In the genomic region with DNA sequence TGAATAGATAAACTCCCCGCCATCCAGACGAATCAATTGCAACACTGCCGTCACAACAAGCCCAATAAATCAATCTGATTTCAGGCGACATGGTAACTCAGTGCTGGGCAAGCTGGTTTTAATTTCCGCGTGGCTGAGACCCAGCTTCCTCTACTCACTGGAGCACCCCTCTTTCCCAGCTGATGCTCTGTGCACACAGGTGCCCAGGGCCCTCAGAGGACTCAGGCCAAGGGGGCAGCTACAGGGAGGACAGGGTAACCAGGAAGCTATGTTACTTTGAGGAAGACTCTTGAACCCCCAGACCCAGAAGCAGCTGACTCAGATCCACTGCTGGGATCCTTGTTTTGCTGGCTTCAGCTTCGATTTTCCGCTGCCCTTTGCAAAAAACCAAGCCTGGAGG, we compare ENCODE assay signal across 30 cellular contexts. TPM values are rescaled to one million over a fixed set of nuclear protein-coding genes. Genes with fewer than 3 reads are reported as not detected.
"Had no signal": no experiment of that assay in that cellular context is flagged by ENCODE, and none has a peak within 500 bp of the region (broad histone marks: within the 10 kb centered on the region; RNA-seq: fewer than 3 reads in every experiment).

No MANE protein-coding gene starts in this region.

- FAIRE-seq: colon, endometrium, urothelium cell line had no signal

- H3K4me2 ChIP-seq: neural progenitor cell had no signal

- H3K27ac ChIP-seq: esophagus squamous epithelium, heart right ventricle, lower lobe of right lung, neural progenitor cell, psoas muscle, skin epidermis, spleen, thoracic aorta, tibial nerve, upper lobe of left lung had no signal

- H3K9ac ChIP-seq: neural progenitor cell had no signal

- H3K36me3 ChIP-seq: esophagus squamous epithelium, heart right ventricle, lower lobe of right lung, neural progenitor cell, spleen, thoracic aorta, tibial nerve, upper lobe of left lung had no signal

- H3K9me3 ChIP-seq: esophagus squamous epithelium, heart right ventricle, lower lobe of right lung, psoas muscle, spleen, thoracic aorta, tibial nerve, upper lobe of left lung had no signal

- DNase-seq: dermis blood vessel endothelial cell; effector memory CD8-positive, alpha-beta T cell; erythroblast; esophagus squamous epithelium; foreskin melanocyte; glutamatergic neuron; heart right ventricle; hippocampal formation; immature natural killer cell; islet precursor cell; kidney glomerular epithelial cell; left colon; left ventricle myocardium superior; lower lobe of right lung; psoas muscle; right cardiac atrium; spleen; stimulated activated CD4-positive, alpha-beta T cell treated with anti-CD3 and anti-CD28 coated beads, Interleukin-4, amount 100 ng/mL, for 4 hours; upper lobe of left lung had no signal

- H3K4me3 ChIP-seq: esophagus squamous epithelium, heart right ventricle, lower lobe of right lung, neural progenitor cell, psoas muscle, skin epidermis, spleen, thoracic aorta, tibial nerve, upper lobe of left lung had no signal

- H3K4me1 ChIP-seq: psoas muscle had no signal

- ATAC-seq: effector memory CD8-positive, alpha-beta T cell; left colon; left ventricle myocardium superior; lower lobe of right lung; natural killer cell treated with Interleukin-12 subunit alpha and Interleukin-12 subunit beta and Interleukin-15 and Interleukin-18, amount 100 ng/mL, for 72 hours; psoas muscle; right cardiac atrium; stimulated activated memory B cell treated with anti-CD40 and anti-IgM and Interleukin-4, amounts not matched to agents 10 μg/mL and 1 μg/mL and 100 μg/mL, for 72 hours had no signal

- H2AFZ ChIP-seq: neural progenitor cell had no signal

RNA-seq across cellular contexts. Expression of gene SEZ6, which starts 10.8 kb away (rescaled TPM):
- total RNA-seq: dermis blood vessel endothelial cell; esophagus squamous epithelium; heart right ventricle; left ventricle myocardium superior; lower lobe of right lung; natural killer cell treated with Interleukin-12 subunit alpha and Interleukin-12 subunit beta and Interleukin-15 and Interleukin-18, amount 100 ng/mL, for 72 hours; osteocyte; psoas muscle; renal cortical epithelial cell; right cardiac atrium; thoracic aorta; tibial nerve had no signal
- polyA plus RNA-seq: heart right ventricle, right cardiac atrium, spleen had no signal
